ENCODE assay signal across 15 cellular contexts in the genomic region with DNA sequence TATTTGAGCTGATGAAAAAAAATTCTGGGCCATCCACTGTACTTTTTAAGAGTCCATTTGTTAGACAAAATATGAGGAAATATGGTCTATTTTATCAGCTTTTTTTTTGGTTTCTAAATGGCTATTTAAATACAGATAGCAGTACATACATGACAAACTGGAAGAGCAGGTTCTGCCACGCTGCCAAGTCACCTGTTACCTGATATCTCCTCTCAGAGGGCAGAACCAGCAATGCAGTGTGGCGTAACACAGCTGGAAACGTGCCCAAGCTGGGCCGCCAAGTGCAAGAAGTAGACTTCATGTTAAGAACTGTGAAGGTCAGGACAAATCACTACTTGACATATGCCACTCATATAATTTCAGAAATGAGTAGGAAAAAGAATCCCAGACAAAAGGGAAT. TPM values are rescaled to one million over a fixed set of nuclear protein-coding genes. Genes with fewer than 3 reads are reported as not detected.
DNase-seq lines count a peak whose midpoint lies in the region; ATAC-seq and TF ChIP-seq lines count a peak whose summit lies in the region.
"Had no signal": no experiment of that assay in that cellular context is flagged by ENCODE, and none has a peak within 500 bp of the region (broad histone marks: within the 10 kb centered on the region; RNA-seq: fewer than 3 reads in every experiment).

No MANE protein-coding gene starts in this region.

- ATAC-seq in stimulated activated effector memory CD8-positive, alpha-beta T cell treated with anti-CD3 and anti-CD28 coated beads, Interleukin-12 subunit alpha, Interleukin-12 subunit beta, amount 100 ng/mL, for 72 hours = no peak
- ATAC-seq: left cardiac atrium had no signal

- TF ChIP-seq POLR2A in breast epithelium (IDR thresholded peaks at IDR 0.05) = no peak

- H3K27me3 Mint-ChIP-seq in MCF 10A (ENCODE audit: insufficient read depth, unreplicated experiment) = no peaks in the 10 kb centered on the region

- no peaks in the 10 kb centered on the region for H3K36me3 Mint-ChIP-seq in MCF 10A (ENCODE audit: insufficient read depth, unreplicated experiment)
- no peaks in the 10 kb centered on the region for H3K36me3 Mint-ChIP-seq in stimulated activated effector memory CD8-positive, alpha-beta T cell treated with anti-CD3 and anti-CD28 coated beads, Interleukin-12 subunit alpha, Interleukin-12 subunit beta, amount 100 ng/mL, for 72 hours

- intact Hi-C loops in MCF 10A (cut with micrococcal nuclease) = no loop called here
- intact Hi-C loops in breast epithelium (cut with DNase I; ENCODE audit: low total_unique reads) = no loop called here

- CTCF ChIA-PET in MCF 10A (lab: Yijun Ruan, JAX) = interaction anchor here (0.6 to 0.7 kb wide), 2 partner anchors 47 to 187 kb away, joined by 3 read pairs; no protein-coding TSS in a partner anchor

- no peak overlapping the region for H3K27ac Mint-ChIP-seq in MCF 10A (ENCODE audit: low read depth, unreplicated experiment)
- H3K27ac Mint-ChIP-seq in stimulated activated effector memory CD8-positive, alpha-beta T cell treated with anti-CD3 and anti-CD28 coated beads, Interleukin-12 subunit alpha, Interleukin-12 subunit beta, amount 100 ng/mL, for 72 hours = no peak overlapping the region
- H3K27ac Mint-ChIP-seq: activated B cell treated with CpG ODN at 0.5 μM for 24 hours had no signal

- no peak for TF ChIP-seq CTCF in MCF 10A (IDR thresholded peaks at IDR 0.05; ENCODE audit: unreplicated experiment)
- no peak for TF ChIP-seq CTCF in breast epithelium (IDR thresholded peaks at IDR 0.05)

- H3K4me3 ChIP-seq in breast epithelium = no peak overlapping the region

- peaks cover 0 to 7% of the 10 kb centered on the region in 2 donors for H3K4me1 ChIP-seq in breast epithelium

- H3K4me1 Mint-ChIP-seq in MCF 10A (ENCODE audit: insufficient read depth, unreplicated experiment) = no peaks in the 10 kb centered on the region
- peaks cover 31% of the 10 kb centered on the region for H3K4me1 Mint-ChIP-seq in stimulated activated effector memory CD8-positive, alpha-beta T cell treated with anti-CD3 and anti-CD28 coated beads, Interleukin-12 subunit alpha, Interleukin-12 subunit beta, amount 100 ng/mL, for 72 hours

- DNase-seq in MCF 10A (ENCODE audit: unreplicated experiment) (peak; percentile 73), breast epithelium (ENCODE audit: low spot score in 2 of 2) (no peak), NCI-H748 (lab: John Stamatoyannopoulos, UW; ENCODE audit: unreplicated experiment) (peak; percentile 97), islet precursor cell (peak; percentile 63), ureter (ENCODE audit: low spot score) (peak; percentile 88), NCI-H187 treated with DMSO at 0.1 percent for 48 hours (lab: John Stamatoyannopoulos, UW) (no peak)
- no peak for DNase-seq in stimulated activated CD4-positive, alpha-beta T cell treated with anti-CD3 and anti-CD28 coated beads, Interleukin-15, amount 100 ng/mL, for 24 hours
- no peak for DNase-seq in stimulated activated effector memory CD8-positive, alpha-beta T cell treated with anti-CD3 and anti-CD28 coated beads, Interleukin-12 subunit alpha, Interleukin-12 subunit beta, amount 100 ng/mL, for 72 hours (ENCODE audit: low spot score in 2 of 2)
- DNase-seq: activated B cell treated with CpG ODN at 0.5 μM for 24 hours; cortex of kidney; foreskin fibroblast; HCEC 1CT; left cardiac atrium; stimulated activated CD4-positive, alpha-beta T cell treated with anti-CD3 and anti-CD28 coated beads, Interleukin-12 subunit alpha, Interleukin-12 subunit beta, amount 100 ng/mL, for 4 hours had no signal

- H3K36me3 ChIP-seq in breast epithelium = no peaks in the 10 kb centered on the region

- POLR2A ChIA-PET in MCF 10A (lab: Yijun Ruan, JAX) = interaction anchor here (0.8 kb wide), 1 partner anchor 14 kb away, joined by 4 read pairs; a partner anchor contains a TSS

- peaks cover 2 to 39% of the 10 kb centered on the region in 2 donors for H3K27me3 ChIP-seq in breast epithelium

- no peaks in the 10 kb centered on the region for H3K9me3 Mint-ChIP-seq in MCF 10A (ENCODE audit: unreplicated experiment)
- no peaks in the 10 kb centered on the region for H3K9me3 Mint-ChIP-seq in stimulated activated effector memory CD8-positive, alpha-beta T cell treated with anti-CD3 and anti-CD28 coated beads, Interleukin-12 subunit alpha, Interleukin-12 subunit beta, amount 100 ng/mL, for 72 hours
- H3K9me3 Mint-ChIP-seq: activated B cell treated with CpG ODN at 0.5 μM for 24 hours, neural crest cell had no signal

- no TSS peak for BruUV-seq in MCF 10A (replicated peaks; lab: Mats Ljungman, UMichigan)

- H3K27ac ChIP-seq in breast epithelium = no peak overlapping the region

- no peak overlapping the region for H3K4me3 Mint-ChIP-seq in MCF 10A (ENCODE audit: unreplicated experiment)
- no peak overlapping the region for H3K4me3 Mint-ChIP-seq in stimulated activated effector memory CD8-positive, alpha-beta T cell treated with anti-CD3 and anti-CD28 coated beads, Interleukin-12 subunit alpha, Interleukin-12 subunit beta, amount 100 ng/mL, for 72 hours
- H3K4me3 Mint-ChIP-seq: activated B cell treated with CpG ODN at 0.5 μM for 24 hours, neural crest cell had no signal

- no peaks in the 10 kb centered on the region for H3K9me3 ChIP-seq in breast epithelium

RNA-seq across cellular contexts. Expression of a gene that starts 8.1 kb away (rescaled TPM):
- total RNA-seq in MCF 10A (2022) (1.8 TPM in 2 replicates), breast epithelium (under 1 TPM in 2 of 3 donors, not detected in 1; 0.73 to 0.98 TPM), ureter (2.7 TPM)
- total RNA-seq: activated B cell treated with CpG ODN at 0.5 μM for 24 hours, left cardiac atrium, neural crest cell had no signal

RNA-seq across cellular contexts. Expression of a gene that starts 14.4 kb away (rescaled TPM):
- total RNA-seq in MCF 10A (2022) = 10.6 and 11.7 TPM in 2 replicates
- total RNA-seq in breast epithelium = 1 to 10 TPM in 2 of 3 donors, under 1 TPM in 1; 0.32 to 4.3 (median 3.2) TPM
- total RNA-seq in ureter = 16.5 TPM
- total RNA-seq: activated B cell treated with CpG ODN at 0.5 μM for 24 hours had no signal

RNA-seq across cellular contexts. Expression of a gene that starts 46.0 kb away (rescaled TPM):
- not detected in 2 replicates for total RNA-seq in MCF 10A (2022)
- not detected for total RNA-seq in breast epithelium
- not detected for total RNA-seq in ureter
- total RNA-seq: activated B cell treated with CpG ODN at 0.5 μM for 24 hours, left cardiac atrium, neural crest cell had no signal

RNA-seq across cellular contexts. Expression of a gene that starts 59.0 kb away (rescaled TPM):
- total RNA-seq in MCF 10A (2022) = 37.2 and 38.8 TPM in 2 replicates
- 10 to 100 TPM; 14.4 to 24.9 (median 21.0) TPM for total RNA-seq in breast epithelium
- total RNA-seq in ureter = 20.2 TPM
- total RNA-seq: activated B cell treated with CpG ODN at 0.5 μM for 24 hours had no signal

Comparison
In these comparisons a context has a peak if more than half of its experiments do, and no peak if none do; other contexts are left out.
1. DNase-seq: peak in MCF 10A (single experiment), NCI-H748 (single experiment), islet precursor cell (single experiment) and ureter (single experiment); none in breast epithelium (0 of 2), stimulated activated CD4-positive, alpha-beta T cell treated with anti-CD3 and anti-CD28 coated beads, Interleukin-15, amount 100 ng/mL, for 24 hours (single experiment), NCI-H187 treated with DMSO at 0.1 percent for 48 hours (single experiment) and stimulated activated effector memory CD8-positive, alpha-beta T cell treated with anti-CD3 and anti-CD28 coated beads, Interleukin-12 subunit alpha, Interleukin-12 subunit beta, amount 100 ng/mL, for 72 hours (0 of 2).